9 cellular contexts compared by ENCODE assay signal in genomic region chr6:100176321-100176950, GRCh38.
DNase-seq lines count a peak whose midpoint lies in the region; ATAC-seq, FAIRE-seq and TF ChIP-seq lines count a peak whose summit lies in the region.
"Had no signal": no experiment of that assay in that cellular context is flagged by ENCODE, and none has a peak within 500 bp of the region (broad histone marks: within the 10 kb centered on the region; RNA-seq: fewer than 3 reads in every experiment).

No MANE protein-coding gene starts in this region.

- peaks cover 67% of the 10 kb centered on the region for H3K4me1 ChIP-seq in KMS-11 (ENCODE audit: low read depth, poor library complexity, severe bottlenecking)
- no peaks in the 10 kb centered on the region for H3K4me1 ChIP-seq in GM12878 (ENCODE audit: control insufficient read depth, insufficient read depth, low read length)
- peaks cover 0 to 17% (median 2%) of the 10 kb centered on the region in 4 donors for H3K4me1 ChIP-seq in right lobe of liver

- TF ChIP-seq POLR2A in GM12878 (IDR thresholded peaks at IDR 0.05; ENCODE audit: low read depth, low read length) (no peak), right lobe of liver (IDR thresholded peaks at IDR 0.05) (no peak)

- H3K27ac Mint-ChIP-seq in T-cell, result no peak overlapping the region
- H3K27ac Mint-ChIP-seq: activated naive CD8-positive, alpha-beta T cell treated with anti-CD3 and anti-CD28 coated beads, Interleukin-2, amount 50 U/mL, for 24 hours had no signal

- peaks cover 0 to 2% of the 10 kb centered on the region in 2 donors for H3K27me3 Mint-ChIP-seq in T-cell

- in situ Hi-C loops in GM12878 (cut with MboI), result no loop called here

- WGBS in GM12878 (ENCODE audit: insufficient coverage, insufficient replicate concordance, low lambda C conversion rate, missing lambda C conversion rate), result 20% methylated on average over 6 of the region's 6 CpGs
- WGBS in right lobe of liver (ENCODE audit: insufficient coverage, low coverage, low lambda C conversion rate, missing lambda C conversion rate), result 42% methylated on average over 6 of the region's 6 CpGs

- H3K9ac ChIP-seq in KMS-11 (no peak overlapping the region), GM12878 (ENCODE audit: control insufficient read depth, insufficient read depth, low read length) (no peak overlapping the region)

- H3K4me2 ChIP-seq in KMS-11, result peak overlapping the region; percentile 50
- H3K4me2 ChIP-seq in GM12878 (ENCODE audit: control insufficient read depth, insufficient read depth), result no peak overlapping the region

- H3K4me3 ChIP-seq in KMS-11 (IDR thresholded peaks at IDR 0.05; ENCODE audit: insufficient read depth, low read depth, low read length) (no peak overlapping the region), GM12878 (no peak overlapping the region), right lobe of liver (no peak overlapping the region)

- intact Hi-C loops in GM12878 (cut with micrococcal nuclease; ENCODE audit: unreplicated experiment), result no loop called here
- intact Hi-C loops in right lobe of liver (cut with DNase I), result no loop called here
- intact Hi-C loops in posterior cingulate gyrus (cut with DNase I), result no loop called here

- H3K36me3 Mint-ChIP-seq in T-cell, result no peaks in the 10 kb centered on the region

- H4K20me1 ChIP-seq in KMS-11 (ENCODE audit: insufficient read depth) (no peaks in the 10 kb centered on the region), GM12878 (ENCODE audit: control insufficient read depth, insufficient read depth) (no peaks in the 10 kb centered on the region)

- RAD21 ChIA-PET in GM12878 (lab: Charles Lee; ENCODE audit: unreplicated experiment), result interaction anchor here (1.0 to 2.8 kb wide), 6 partner anchors 8 to 481 kb away, joined by 3 to 15 read pairs (median 6); no protein-coding TSS in a partner anchor

- H3K4me3 Mint-ChIP-seq in T-cell, result no peak overlapping the region
- H3K4me3 Mint-ChIP-seq: activated naive CD8-positive, alpha-beta T cell treated with anti-CD3 and anti-CD28 coated beads, Interleukin-2, amount 50 U/mL, for 24 hours had no signal

- SMC1A ChIA-PET in GM12878 (lab: Charles Lee; ENCODE audit: uncharacterized antibody, unreplicated experiment), result interaction anchor here (0.6 to 3.3 kb wide), 20 partner anchors 8 to 481 kb away, joined by 3 to 23 read pairs (median 6); no protein-coding TSS in a partner anchor

- POLR2A ChIA-PET in GM12878 (lab: Charles Lee), result no interaction called here
- POLR2A ChIA-PET in T-cell (lab: Charles Lee), result no interaction called here

- peak; percentile 49 for ATAC-seq in GM12878
- peak; percentile 28 to 36 (median 31) for ATAC-seq in right lobe of liver
- ATAC-seq in HG03457 (IDR thresholded peaks at IDR 0.05; ENCODE audit: unreplicated experiment), result no peak
- ATAC-seq in T-cell (replicated peaks in 1 of 4), result no peak
- ATAC-seq: activated naive CD8-positive, alpha-beta T cell treated with anti-CD3 and anti-CD28 coated beads, Interleukin-2, amount 50 U/mL, for 24 hours had no signal

- H3K27me3 ChIP-seq in KMS-11 (ENCODE audit: insufficient read depth, low read depth) (no peaks in the 10 kb centered on the region), GM12878 (replicated peaks in 1 of 2; ENCODE audit: control insufficient read depth in 2 of 2, insufficient read depth in 2 of 2, low read length in 1 of 2) (no peaks in the 10 kb centered on the region), right lobe of liver (no peaks in the 10 kb centered on the region)

- peak; percentile 46; the same call in 1 of the 2 replicates for TF ChIP-seq CTCF in KMS-11 (conservative IDR thresholded peaks at IDR 0.05; ENCODE audit: low read depth, low read length)
- TF ChIP-seq CTCF in GM12878 (IDR thresholded peaks at IDR 0.05 in 2 of 3, conservative IDR thresholded peaks at IDR 0.05 in 1 of 3; ENCODE audit: control insufficient read depth in 2 of 3, extremely low read depth in 1 of 3, insufficient read depth in 1 of 3, low read depth in 3 of 3, low read length in 3 of 3), result peak in 2 of 3 experiments; percentile 23 to 29; a peak in 1 of 6 replicates
- peak in 2 of 4 donors; percentile 17 to 21 for TF ChIP-seq CTCF in right lobe of liver (IDR thresholded peaks at IDR 0.05)

- no peaks in the 10 kb centered on the region for H3K36me3 ChIP-seq in KMS-11 (ENCODE audit: insufficient read depth)
- H3K36me3 ChIP-seq in GM12878 (ENCODE audit: control insufficient read depth in 2 of 2, insufficient read depth in 2 of 2, low read length in 1 of 2), result no peaks in the 10 kb centered on the region
- no peaks in the 10 kb centered on the region for H3K36me3 ChIP-seq in right lobe of liver

- peak; percentile 29; the same call in 1 of the 2 replicates for TF ChIP-seq RAD21 in GM12878 (IDR thresholded peaks at IDR 0.05; ENCODE audit: insufficient read depth, low read depth, low read length)

- H3K27ac ChIP-seq in KMS-11 (peak overlapping the region; percentile 19; the same call in 1 of the 2 replicates), GM12878 (ENCODE audit: control insufficient read depth, insufficient read depth) (no peak overlapping the region), right lobe of liver (no peak overlapping the region)

- no peak for TF ChIP-seq EP300 in GM12878 (IDR thresholded peaks at IDR 0.05; ENCODE audit: borderline replicate concordance in 1 of 2, control insufficient read depth in 1 of 2, low read depth in 2 of 2, low read length in 2 of 2)

- H3K4me1 Mint-ChIP-seq in T-cell, result no peaks in the 10 kb centered on the region
- H3K4me1 Mint-ChIP-seq: activated naive CD8-positive, alpha-beta T cell treated with anti-CD3 and anti-CD28 coated beads, Interleukin-2, amount 50 U/mL, for 24 hours had no signal

- H3K9me3 Mint-ChIP-seq in T-cell, result no peaks in the 10 kb centered on the region
- H3K9me3 Mint-ChIP-seq: activated naive CD8-positive, alpha-beta T cell treated with anti-CD3 and anti-CD28 coated beads, Interleukin-2, amount 50 U/mL, for 24 hours had no signal

- no TSS peak for BruUV-seq in GM12878 (replicated peaks; lab: Mats Ljungman, UMichigan)

- peak; percentile 35 for FAIRE-seq in GM12878 (lab: Jason Lieb, UNC)

- DNase-seq in COLO829 (ENCODE audit: low spot score) (peak; percentile 2), GM12878 (ENCODE audit: low read depth, low spot score) (no peak), right lobe of liver (no peak), T-cell (no peak), posterior cingulate gyrus (no peak)
- no peak for DNase-seq in activated naive CD4-positive, alpha-beta T cell treated with anti-CD3 and anti-CD28 coated beads, Interleukin-2, amount 50 U/mL, for 16 hours
- DNase-seq: activated naive CD8-positive, alpha-beta T cell treated with anti-CD3 and anti-CD28 coated beads, Interleukin-2, amount 50 U/mL, for 24 hours had no signal

- H3K79me2 ChIP-seq in KMS-11 (ENCODE audit: insufficient read depth, low read depth) (no peaks in the 10 kb centered on the region), GM12878 (ENCODE audit: control insufficient read depth, insufficient read depth, low read length) (no peaks in the 10 kb centered on the region)

- no peaks in the 10 kb centered on the region for H3K9me3 ChIP-seq in GM12878 (replicated peaks; ENCODE audit: control insufficient read depth, insufficient read depth, low read length)
- no peaks in the 10 kb centered on the region for H3K9me3 ChIP-seq in right lobe of liver

- H2AFZ ChIP-seq in KMS-11 (ENCODE audit: low read depth), result peak overlapping the region; percentile 58
- H2AFZ ChIP-seq in GM12878 (ENCODE audit: control insufficient read depth, low read depth, low read length), result no peak overlapping the region; the same call in 1 of the 2 replicates

- CTCF ChIA-PET in GM12878 (lab: Yijun Ruan, JAX) (interaction anchor here (0.7 to 2.5 kb wide), 29 partner anchors 10 to 543 kb away, joined by 3 to 15 read pairs (median 3); no protein-coding TSS in a partner anchor), T-cell (lab: Charles Lee) (no interaction called here)

TF ChIP-seq in GM12878, 131 proteins besides CTCF, POLR2A, EP300 and RAD21:
- no peak for TF ChIP-seq FOXM1 (IDR thresholded peaks at IDR 0.05; ENCODE audit: low read depth, low read length)
- TF ChIP-seq RUNX3 (IDR thresholded peaks at IDR 0.05; ENCODE audit: low read length), result peak; percentile 65
- no peak for TF ChIP-seq ZNF274 (IDR thresholded peaks at IDR 0.05; ENCODE audit: insufficient read depth, insufficient read length)
- peak; percentile 34; the same call in 1 of the 2 replicates for TF ChIP-seq SMC3 (IDR thresholded peaks at IDR 0.05; ENCODE audit: borderline replicate concordance, low read length)

Comparison
In these comparisons a context has a peak if more than half of its experiments do, and no peak if none do; other contexts are left out.
1. ATAC-seq: peak in GM12878 (single experiment) and right lobe of liver (4 of 4); none in HG03457 (single experiment) and T-cell (0 of 4).